In the genomic region with DNA sequence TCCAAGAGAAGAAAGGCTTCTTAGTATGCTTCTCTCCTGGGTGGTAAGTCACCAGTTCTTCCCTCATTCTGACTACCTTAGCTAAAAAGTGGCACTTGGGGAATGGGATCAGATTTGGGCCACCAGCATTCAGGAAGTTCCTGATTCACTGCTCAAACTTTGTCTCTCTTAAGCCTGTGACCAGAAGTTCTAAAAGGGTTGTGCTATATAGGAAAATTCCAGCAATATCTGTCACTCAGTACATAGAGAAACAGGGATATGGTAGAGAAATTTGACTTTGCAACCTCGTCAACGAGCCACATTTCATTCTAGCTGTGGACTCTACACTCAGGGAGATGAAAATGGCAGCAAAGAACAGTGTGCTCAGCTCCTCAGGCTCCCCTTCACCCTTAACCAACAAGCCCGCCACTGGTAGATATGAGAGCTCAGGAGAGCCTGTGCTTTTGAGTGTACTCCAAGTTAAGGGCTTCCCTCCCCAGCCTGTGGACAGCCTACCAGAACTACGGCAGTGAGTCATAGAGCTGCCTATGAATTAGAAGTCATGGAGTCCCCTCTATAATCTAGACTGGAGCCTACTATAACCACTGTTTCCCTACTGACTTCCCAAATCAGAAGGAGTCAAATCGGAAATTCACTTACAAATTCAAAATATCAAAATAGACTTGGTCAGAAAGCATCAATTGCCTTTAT, we compare ENCODE assay signal across 1 cellular context.
TF ChIP-seq lines count a peak whose summit lies in the region.

No MANE protein-coding gene starts in this region.

TF ChIP-seq in GM23338, 12 proteins besides CTCF, POLR2A, EP300 and RAD21:
- TF ChIP-seq, protein P1, sequence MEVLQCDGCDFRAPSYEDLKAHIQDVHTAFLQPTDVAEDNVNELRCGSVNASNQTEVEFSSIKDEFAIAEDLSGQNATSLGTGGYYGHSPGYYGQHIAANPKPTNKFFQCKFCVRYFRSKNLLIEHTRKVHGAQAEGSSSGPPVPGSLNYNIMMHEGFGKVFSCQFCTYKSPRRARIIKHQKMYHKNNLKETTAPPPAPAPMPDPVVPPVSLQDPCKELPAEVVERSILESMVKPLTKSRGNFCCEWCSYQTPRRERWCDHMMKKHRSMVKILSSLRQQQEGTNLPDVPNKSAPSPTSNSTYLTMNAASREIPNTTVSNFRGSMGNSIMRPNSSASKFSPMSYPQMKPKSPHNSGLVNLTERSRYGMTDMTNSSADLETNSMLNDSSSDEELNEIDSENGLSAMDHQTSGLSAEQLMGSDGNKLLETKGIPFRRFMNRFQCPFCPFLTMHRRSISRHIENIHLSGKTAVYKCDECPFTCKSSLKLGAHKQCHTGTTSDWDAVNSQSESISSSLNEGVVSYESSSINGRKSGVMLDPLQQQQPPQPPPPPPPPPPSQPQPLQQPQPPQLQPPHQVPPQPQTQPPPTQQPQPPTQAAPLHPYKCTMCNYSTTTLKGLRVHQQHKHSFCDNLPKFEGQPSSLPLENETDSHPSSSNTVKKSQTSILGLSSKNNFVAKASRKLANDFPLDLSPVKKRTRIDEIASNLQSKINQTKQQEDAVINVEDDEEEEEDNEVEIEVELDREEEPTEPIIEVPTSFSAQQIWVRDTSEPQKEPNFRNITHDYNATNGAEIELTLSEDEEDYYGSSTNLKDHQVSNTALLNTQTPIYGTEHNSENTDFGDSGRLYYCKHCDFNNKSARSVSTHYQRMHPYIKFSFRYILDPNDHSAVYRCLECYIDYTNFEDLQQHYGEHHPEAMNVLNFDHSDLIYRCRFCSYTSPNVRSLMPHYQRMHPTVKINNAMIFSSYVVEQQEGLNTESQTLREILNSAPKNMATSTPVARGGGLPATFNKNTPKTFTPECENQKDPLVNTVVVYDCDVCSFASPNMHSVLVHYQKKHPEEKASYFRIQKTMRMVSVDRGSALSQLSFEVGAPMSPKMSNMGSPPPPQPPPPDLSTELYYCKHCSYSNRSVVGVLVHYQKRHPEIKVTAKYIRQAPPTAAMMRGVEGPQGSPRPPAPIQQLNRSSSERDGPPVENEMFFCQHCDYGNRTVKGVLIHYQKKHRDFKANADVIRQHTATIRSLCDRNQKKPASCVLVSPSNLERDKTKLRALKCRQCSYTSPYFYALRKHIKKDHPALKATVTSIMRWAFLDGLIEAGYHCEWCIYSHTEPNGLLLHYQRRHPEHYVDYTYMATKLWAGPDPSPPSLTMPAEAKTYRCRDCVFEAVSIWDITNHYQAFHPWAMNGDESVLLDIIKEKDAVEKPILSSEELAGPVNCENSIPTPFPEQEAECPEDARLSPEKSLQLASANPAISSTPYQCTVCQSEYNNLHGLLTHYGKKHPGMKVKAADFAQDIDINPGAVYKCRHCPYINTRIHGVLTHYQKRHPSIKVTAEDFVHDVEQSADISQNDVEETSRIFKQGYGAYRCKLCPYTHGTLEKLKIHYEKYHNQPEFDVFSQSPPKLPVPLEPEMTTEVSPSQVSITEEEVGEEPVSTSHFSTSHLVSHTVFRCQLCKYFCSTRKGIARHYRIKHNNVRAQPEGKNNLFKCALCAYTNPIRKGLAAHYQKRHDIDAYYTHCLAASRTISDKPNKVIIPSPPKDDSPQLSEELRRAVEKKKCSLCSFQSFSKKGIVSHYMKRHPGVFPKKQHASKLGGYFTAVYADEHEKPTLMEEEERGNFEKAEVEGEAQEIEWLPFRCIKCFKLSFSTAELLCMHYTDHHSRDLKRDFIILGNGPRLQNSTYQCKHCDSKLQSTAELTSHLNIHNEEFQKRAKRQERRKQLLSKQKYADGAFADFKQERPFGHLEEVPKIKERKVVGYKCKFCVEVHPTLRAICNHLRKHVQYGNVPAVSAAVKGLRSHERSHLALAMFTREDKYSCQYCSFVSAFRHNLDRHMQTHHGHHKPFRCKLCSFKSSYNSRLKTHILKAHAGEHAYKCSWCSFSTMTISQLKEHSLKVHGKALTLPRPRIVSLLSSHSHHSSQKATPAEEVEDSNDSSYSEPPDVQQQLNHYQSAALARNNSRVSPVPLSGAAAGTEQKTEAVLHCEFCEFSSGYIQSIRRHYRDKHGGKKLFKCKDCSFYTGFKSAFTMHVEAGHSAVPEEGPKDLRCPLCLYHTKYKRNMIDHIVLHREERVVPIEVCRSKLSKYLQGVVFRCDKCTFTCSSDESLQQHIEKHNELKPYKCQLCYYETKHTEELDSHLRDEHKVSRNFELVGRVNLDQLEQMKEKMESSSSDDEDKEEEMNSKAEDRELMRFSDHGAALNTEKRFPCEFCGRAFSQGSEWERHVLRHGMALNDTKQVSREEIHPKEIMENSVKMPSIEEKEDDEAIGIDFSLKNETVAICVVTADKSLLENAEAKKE (CRISPR knock-in tag; IDR thresholded peaks at IDR 0.05), result no peak
- no peak for TF ChIP-seq NANOG (IDR thresholded peaks at IDR 0.05; ENCODE audit: borderline replicate concordance)
